ENCODE assay signal across 15 cellular contexts in genomic region chr15:70584441-70584837, GRCh38.
A peak's percentile ranks its signal among the peaks of the same experiment; 100 is the strongest.
DNase-seq lines count a peak whose midpoint lies in the region; ATAC-seq and TF ChIP-seq lines count a peak whose summit lies in the region.
"Had no signal": no experiment of that assay in that cellular context is flagged by ENCODE, and none has a peak within 500 bp of the region (broad histone marks: within the 10 kb centered on the region; RNA-seq: fewer than 3 reads in every experiment).

No MANE protein-coding gene starts in this region.

- H2BK5ac ChIP-seq in IMR-90 (ENCODE audit: low read depth, low read length, poor library complexity, severe bottlenecking), result no peak overlapping the region

- H3K9ac ChIP-seq in IMR-90 (ENCODE audit: low read depth, low read length), result no peak overlapping the region
- no peak overlapping the region for H3K9ac ChIP-seq in smooth muscle cell (ENCODE audit: low read depth)

- 0 out of 2 replicates have a peak, but pooled peaks cover 3% of the 10 kb centered on the region for H3K9me3 ChIP-seq in IMR-90 (ENCODE audit: control insufficient read depth, insufficient read depth, low read length)
- no peaks in the 10 kb centered on the region for H3K9me3 ChIP-seq in hepatocyte (ENCODE audit: low read depth)
- H3K9me3 ChIP-seq in smooth muscle cell (replicated peaks; ENCODE audit: low read depth), result no peaks in the 10 kb centered on the region
- H3K9me3 ChIP-seq: heart left ventricle, sigmoid colon had no signal

- H3K79me1 ChIP-seq in IMR-90 (ENCODE audit: low read depth in 1 of 2, low read length in 2 of 2), result no peaks in the 10 kb centered on the region

- H3K4me3 Mint-ChIP-seq in stimulated activated effector memory CD8-positive, alpha-beta T cell treated with anti-CD3 and anti-CD28 coated beads, Interleukin-12 subunit alpha, Interleukin-12 subunit beta, amount 100 ng/mL, for 72 hours, result no peak overlapping the region
- H3K4me3 Mint-ChIP-seq: activated naive CD4-positive, alpha-beta T cell treated with anti-CD3 and anti-CD28 coated beads, Interleukin-2, amount 50 U/mL, for 24 hours had no signal

- H3K4me2 ChIP-seq in IMR-90 (ENCODE audit: low read depth, low read length) (no peak overlapping the region), hepatocyte (peak overlapping the region; percentile 92), smooth muscle cell (peak overlapping the region; percentile 96)

- no CpG with 5 or more reads among the region's 4 CpGs for WGBS in IMR-90 (ENCODE audit: extremely low coverage in 2 of 2, insufficient read length in 1 of 2), 2 experiments
- WGBS in hepatocyte (ENCODE audit: low lambda C conversion rate, missing lambda C conversion rate), result 87% methylated on average over 4 of the region's 4 CpGs
- WGBS in smooth muscle cell (ENCODE audit: low lambda C conversion rate), result 82% methylated on average over 4 of the region's 4 CpGs

- no peak for TF ChIP-seq POLR2A in IMR-90 (IDR thresholded peaks at IDR 0.05; ENCODE audit: low read depth, low read length)

- no peak overlapping the region for H4K5ac ChIP-seq in IMR-90 (ENCODE audit: low read depth, low read length)

- no peak for TF ChIP-seq RAD21 in IMR-90 (IDR thresholded peaks at IDR 0.05; ENCODE audit: low read length)

- H3K36me3 ChIP-seq in IMR-90 (ENCODE audit: control insufficient read depth, insufficient read depth, low read length) (no peaks in the 10 kb centered on the region), hepatocyte (replicated peaks; ENCODE audit: insufficient read depth, low read depth) (no peaks in the 10 kb centered on the region), smooth muscle cell (ENCODE audit: low read depth) (no peaks in the 10 kb centered on the region)
- H3K36me3 ChIP-seq: heart left ventricle, sigmoid colon had no signal

- no peak overlapping the region for H3K27ac Mint-ChIP-seq in stimulated activated effector memory CD8-positive, alpha-beta T cell treated with anti-CD3 and anti-CD28 coated beads, Interleukin-12 subunit alpha, Interleukin-12 subunit beta, amount 100 ng/mL, for 72 hours

- H2AK9ac ChIP-seq in IMR-90 (replicated peaks; ENCODE audit: low read depth, low read length, poor library complexity), result no peak overlapping the region

- no peaks in the 10 kb centered on the region for H3K36me3 Mint-ChIP-seq in stimulated activated effector memory CD8-positive, alpha-beta T cell treated with anti-CD3 and anti-CD28 coated beads, Interleukin-12 subunit alpha, Interleukin-12 subunit beta, amount 100 ng/mL, for 72 hours
- H3K36me3 Mint-ChIP-seq: activated naive CD4-positive, alpha-beta T cell treated with anti-CD3 and anti-CD28 coated beads, Interleukin-2, amount 50 U/mL, for 24 hours had no signal

- no peak overlapping the region for H3K56ac ChIP-seq in IMR-90 (ENCODE audit: extremely low read depth, insufficient read depth, low read length)

- peaks cover 21% of the 10 kb centered on the region for H3K4me1 Mint-ChIP-seq in stimulated activated effector memory CD8-positive, alpha-beta T cell treated with anti-CD3 and anti-CD28 coated beads, Interleukin-12 subunit alpha, Interleukin-12 subunit beta, amount 100 ng/mL, for 72 hours

- H3K4me3 ChIP-seq in IMR-90 (ENCODE audit: insufficient read depth, low read depth, low read length), result no peak overlapping the region
- no peak overlapping the region for H3K4me3 ChIP-seq in hepatocyte
- no peak overlapping the region for H3K4me3 ChIP-seq in smooth muscle cell

- no peak overlapping the region for H3K18ac ChIP-seq in IMR-90 (ENCODE audit: low read depth, low read length)

- no peak overlapping the region for H2BK20ac ChIP-seq in IMR-90 (ENCODE audit: low read depth, low read length)

- H3K27me3 ChIP-seq in IMR-90 (ENCODE audit: control insufficient read depth, insufficient read depth, low read length), result peaks cover 22% of the 10 kb centered on the region
- no peaks in the 10 kb centered on the region for H3K27me3 ChIP-seq in hepatocyte
- H3K27me3 ChIP-seq in smooth muscle cell (ENCODE audit: low read depth), result peaks cover 5% of the 10 kb centered on the region

- H2BK120ac ChIP-seq in IMR-90 (ENCODE audit: low read depth, low read length), result no peak overlapping the region

- H3K9me2 ChIP-seq in hepatocyte (replicated peaks; ENCODE audit: insufficient read depth), result no peaks in the 10 kb centered on the region

- H3K9me1 ChIP-seq in IMR-90 (ENCODE audit: insufficient read depth, low read length), result no peaks in the 10 kb centered on the region

- H3K27ac ChIP-seq in IMR-90 (ENCODE audit: insufficient read depth, low read length), result no peak overlapping the region
- H3K27ac ChIP-seq in hepatocyte, result peak overlapping the region; percentile 82
- peak overlapping the region; percentile 35 for H3K27ac ChIP-seq in smooth muscle cell (ENCODE audit: low read depth)
- H3K27ac ChIP-seq: heart left ventricle, sigmoid colon had no signal

- dilution Hi-C loops in IMR-90 (cut with HindIII; ENCODE audit: low sequenced_read_pairs, unreplicated experiment), result no loop called here

- intact Hi-C loops in IMR-90 (cut with micrococcal nuclease), result no loop called here

- no TSS peak for BruUV-seq in IMR-90 (replicated peaks; lab: Mats Ljungman, UMichigan)

- H4K20me1 ChIP-seq in IMR-90 (ENCODE audit: insufficient read depth, low read length) (no peaks in the 10 kb centered on the region), hepatocyte (ENCODE audit: insufficient read depth, poor library complexity, severe bottlenecking) (no peaks in the 10 kb centered on the region), smooth muscle cell (ENCODE audit: low read depth) (no peaks in the 10 kb centered on the region)

- no peaks in the 10 kb centered on the region for H3F3A ChIP-seq in smooth muscle cell (ENCODE audit: low read depth)

- CTCF ChIA-PET in IMR-90 (lab: Yijun Ruan, JAX), result interaction anchor here (1.5 kb wide), 1 partner anchor 16 kb away, joined by 3 read pairs; no protein-coding TSS in a partner anchor

- no peak overlapping the region for H3K14ac ChIP-seq in IMR-90 (replicated peaks; ENCODE audit: low read depth, low read length)

- ATAC-seq in IMR-90 (ENCODE audit: low read depth) (no peak), GM21619 (IDR thresholded peaks at IDR 0.05; ENCODE audit: unreplicated experiment) (no peak)
- no peak for ATAC-seq in stimulated activated effector memory CD8-positive, alpha-beta T cell treated with anti-CD3 and anti-CD28 coated beads, Interleukin-12 subunit alpha, Interleukin-12 subunit beta, amount 100 ng/mL, for 72 hours
- ATAC-seq: activated CD4-positive, CD25-positive, alpha-beta regulatory T cell treated with anti-CD3 and anti-CD28 coated beads, Interleukin-2, amount 50 U/mL, for 24 hours had no signal

- no peak overlapping the region for H4K91ac ChIP-seq in IMR-90 (ENCODE audit: insufficient read depth, low read depth, low read length)

- H3K79me2 ChIP-seq in hepatocyte, result no peaks in the 10 kb centered on the region
- no peaks in the 10 kb centered on the region for H3K79me2 ChIP-seq in smooth muscle cell (ENCODE audit: low read depth)

- H2AFZ ChIP-seq in IMR-90 (replicated peaks; ENCODE audit: low read length, poor library complexity), result no peak overlapping the region
- H2AFZ ChIP-seq in hepatocyte, result no peak overlapping the region
- H2AFZ ChIP-seq in smooth muscle cell (ENCODE audit: low read depth), result peak overlapping the region; percentile 89

- H3K4ac ChIP-seq in IMR-90 (ENCODE audit: low read depth, low read length), result no peak overlapping the region; the same call in 1 of the 2 replicates

- no peak overlapping the region for H3K23ac ChIP-seq in IMR-90 (ENCODE audit: low read depth, low read length)

- peak overlapping the region; percentile 22; the same call in 1 of the 2 replicates for H2AK5ac ChIP-seq in IMR-90 (ENCODE audit: low read depth, low read length)

- DNase-seq in GM13977 (ENCODE audit: low spot score), result peak; percentile 28
- no peak for DNase-seq in IMR-90
- DNase-seq in hepatocyte (ENCODE audit: low spot score), result no peak
- DNase-seq in smooth muscle cell (lab: John Stamatoyannopoulos, UW; ENCODE audit: unreplicated experiment), result no peak
- DNase-seq in NCI-H526 treated with DMSO at 0.1 percent for 48 hours (lab: John Stamatoyannopoulos, UW), result no peak
- no peak for DNase-seq in stimulated activated effector memory CD8-positive, alpha-beta T cell treated with anti-CD3 and anti-CD28 coated beads, Interleukin-12 subunit alpha, Interleukin-12 subunit beta, amount 100 ng/mL, for 72 hours (ENCODE audit: low spot score in 2 of 2)
- DNase-seq: DMS79, heart left ventricle, midbrain, NCI-H1105, Right ventricle myocardium superior, sigmoid colon had no signal

- no peak overlapping the region for H4K8ac ChIP-seq in IMR-90 (ENCODE audit: low read depth in 2 of 2, low read length in 2 of 2)

- POLR2A ChIA-PET in IMR-90 (lab: Charles Lee; ENCODE audit: unreplicated experiment), result no interaction called here

- H2BK15ac ChIP-seq in IMR-90 (ENCODE audit: low read depth, low read length), result no peak overlapping the region

- no peaks in the 10 kb centered on the region for H3K9me3 Mint-ChIP-seq in stimulated activated effector memory CD8-positive, alpha-beta T cell treated with anti-CD3 and anti-CD28 coated beads, Interleukin-12 subunit alpha, Interleukin-12 subunit beta, amount 100 ng/mL, for 72 hours
- H3K9me3 Mint-ChIP-seq: activated naive CD4-positive, alpha-beta T cell treated with anti-CD3 and anti-CD28 coated beads, Interleukin-2, amount 50 U/mL, for 24 hours had no signal

- TF ChIP-seq CTCF in GM13977 (IDR thresholded peaks at IDR 0.05; ENCODE audit: extremely low read depth, insufficient read depth, missing control alignments) (no peak), IMR-90 (conservative IDR thresholded peaks at IDR 0.05; ENCODE audit: low read depth, low read length) (no peak), hepatocyte (IDR thresholded peaks at IDR 0.05; ENCODE audit: poor library complexity) (no peak), smooth muscle cell (IDR thresholded peaks at IDR 0.05; ENCODE audit: borderline replicate concordance, insufficient read depth, poor library complexity, severe bottlenecking) (no peak)

- in situ Hi-C loops in GM13977 (cut with MboI; ENCODE audit: low pct_unique_long_range_greater_than_20kb, low sequenced_read_pairs, unreplicated experiment) (no loop called here), IMR-90 (cut with MboI; ENCODE audit: low sequenced_read_pairs) (no loop called here)

- H3K4me1 ChIP-seq in IMR-90 (ENCODE audit: control insufficient read depth, insufficient read depth, low read length) (peaks cover 2% of the 10 kb centered on the region), hepatocyte (ENCODE audit: insufficient read depth) (peaks cover 10% of the 10 kb centered on the region), smooth muscle cell (ENCODE audit: low read depth) (peaks cover 5% of the 10 kb centered on the region)

TF ChIP-seq in IMR-90, 13 proteins besides CTCF, POLR2A, EP300 and RAD21 (continues in another document):
- TF ChIP-seq SMC3 (IDR thresholded peaks at IDR 0.05; ENCODE audit: low read depth, low read length) (no peak), RFX5 (IDR thresholded peaks at IDR 0.05; ENCODE audit: low read depth, low read length) (no peak), FOS (IDR thresholded peaks at IDR 0.05; ENCODE audit: low read depth, low read length) (no peak), BHLHE40 (IDR thresholded peaks at IDR 0.05; ENCODE audit: low read depth, low read length) (no peak), CHD1 (IDR thresholded peaks at IDR 0.05; ENCODE audit: low read depth, low read length) (no peak)
